Comparison of ENCODE assay signal across 1 cellular context in genomic region chr7:120794100-120794729, GRCh38.
TF ChIP-seq lines count a peak whose summit lies in the region.

No MANE protein-coding gene starts in this region.

TF ChIP-seq in HEK293, 187 proteins besides CTCF, POLR2A, EP300 and RAD21 (continued from another document):
- TF ChIP-seq, protein P1, sequence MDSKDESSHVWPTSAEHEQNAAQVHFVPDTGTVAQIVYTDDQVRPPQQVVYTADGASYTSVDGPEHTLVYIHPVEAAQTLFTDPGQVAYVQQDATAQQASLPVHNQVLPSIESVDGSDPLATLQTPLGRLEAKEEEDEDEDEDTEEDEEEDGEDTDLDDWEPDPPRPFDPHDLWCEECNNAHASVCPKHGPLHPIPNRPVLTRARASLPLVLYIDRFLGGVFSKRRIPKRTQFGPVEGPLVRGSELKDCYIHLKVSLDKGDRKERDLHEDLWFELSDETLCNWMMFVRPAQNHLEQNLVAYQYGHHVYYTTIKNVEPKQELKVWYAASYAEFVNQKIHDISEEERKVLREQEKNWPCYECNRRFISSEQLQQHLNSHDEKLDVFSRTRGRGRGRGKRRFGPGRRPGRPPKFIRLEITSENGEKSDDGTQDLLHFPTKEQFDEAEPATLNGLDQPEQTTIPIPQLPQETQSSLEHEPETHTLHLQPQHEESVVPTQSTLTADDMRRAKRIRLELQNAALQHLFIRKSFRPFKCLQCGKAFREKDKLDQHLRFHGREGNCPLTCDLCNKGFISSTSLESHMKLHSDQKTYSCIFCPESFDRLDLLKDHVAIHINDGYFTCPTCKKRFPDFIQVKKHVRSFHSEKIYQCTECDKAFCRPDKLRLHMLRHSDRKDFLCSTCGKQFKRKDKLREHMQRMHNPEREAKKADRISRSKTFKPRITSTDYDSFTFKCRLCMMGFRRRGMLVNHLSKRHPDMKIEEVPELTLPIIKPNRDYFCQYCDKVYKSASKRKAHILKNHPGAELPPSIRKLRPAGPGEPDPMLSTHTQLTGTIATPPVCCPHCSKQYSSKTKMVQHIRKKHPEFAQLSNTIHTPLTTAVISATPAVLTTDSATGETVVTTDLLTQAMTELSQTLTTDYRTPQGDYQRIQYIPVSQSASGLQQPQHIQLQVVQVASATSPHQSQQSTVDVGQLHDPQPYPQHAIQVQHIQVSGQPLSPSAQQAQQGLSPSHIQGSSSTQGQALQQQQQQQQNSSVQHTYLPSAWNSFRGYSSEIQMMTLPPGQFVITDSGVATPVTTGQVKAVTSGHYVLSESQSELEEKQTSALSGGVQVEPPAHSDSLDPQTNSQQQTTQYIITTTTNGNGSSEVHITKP (tag by site-specific recombination; IDR thresholded peaks at IDR 0.05), result 0 out of 2 replicates have a peak, but pooled peaks have one; percentile 12
- 0 out of 2 replicates have a peak, but pooled peaks have one; percentile 41 for TF ChIP-seq PATZ1 (tag by site-specific recombination; IDR thresholded peaks at IDR 0.05)
TF ChIP-seq in HEK293: peak in this region for 11.
